Comparison of ENCODE assay signal across 13 cellular contexts in genomic region chr7:73470208-73470607, GRCh38. TPM values are rescaled to one million over a fixed set of nuclear protein-coding genes. Genes with fewer than 3 reads are reported as not detected.
A peak's percentile ranks its signal among the peaks of the same experiment; 100 is the strongest.
DNase-seq lines count a peak whose midpoint lies in the region; ATAC-seq and TF ChIP-seq lines count a peak whose summit lies in the region.
"Had no signal": no experiment of that assay in that cellular context is flagged by ENCODE, and none has a peak within 500 bp of the region (broad histone marks: within the 10 kb centered on the region; RNA-seq: fewer than 3 reads in every experiment).

No MANE protein-coding gene starts in this region.

- H3K4me3 ChIP-seq in right atrium auricular region, result no peak overlapping the region
- H3K4me3 ChIP-seq: BLaER1, GM12878, GM23248 had no signal

- H3K27ac ChIP-seq in right atrium auricular region, result no peak overlapping the region
- H3K27ac ChIP-seq: BLaER1, GM23248 had no signal

- no peak for ATAC-seq in memory B cell (ENCODE audit: low read depth)
- ATAC-seq: GM12878, HCT116 had no signal

- in situ Hi-C loops in G401 (cut with HindIII; ENCODE audit: low sequenced_read_pairs), result no loop called here

- H3K9me3 Mint-ChIP-seq in brain, result no peaks in the 10 kb centered on the region
- no peaks in the 10 kb centered on the region for H3K9me3 Mint-ChIP-seq in memory B cell

- peak overlapping the region in 3 of 5 experiments; percentile 2 to 33 (median 15) for H3K27ac Mint-ChIP-seq in brain
- H3K27ac Mint-ChIP-seq in memory B cell, result peak overlapping the region; percentile 24

- H3K27me3 ChIP-seq in right atrium auricular region, result no peaks in the 10 kb centered on the region
- H3K27me3 ChIP-seq: BLaER1 had no signal

- no peak overlapping the region for H3K4me3 Mint-ChIP-seq in brain
- H3K4me3 Mint-ChIP-seq in memory B cell, result no peak overlapping the region

- no peaks in the 10 kb centered on the region for H3K27me3 Mint-ChIP-seq in brain
- H3K27me3 Mint-ChIP-seq in memory B cell, result no peaks in the 10 kb centered on the region

- no peaks in the 10 kb centered on the region for H3K9me3 ChIP-seq in right atrium auricular region
- H3K9me3 ChIP-seq: BLaER1 had no signal

- peak; percentile 26 for DNase-seq in G401 (ENCODE audit: low spot score)
- DNase-seq in memory B cell (ENCODE audit: low spot score in 2 of 2), result no peak
- DNase-seq in stromal cell of bone marrow (ENCODE audit: low read depth), result peak; percentile 7
- DNase-seq in right atrium auricular region (ENCODE audit: low spot score), result no peak
- DNase-seq in epidermal melanocyte (ENCODE audit: insufficient read length, low spot score), result no peak
- DNase-seq in ureter (ENCODE audit: low spot score), result no peak
- no peak for DNase-seq in NCI-H2171 treated with DMSO at 0.1 percent for 48 hours (lab: John Stamatoyannopoulos, UW)
- DNase-seq: DMS 273 treated with DMSO at 0.1 percent for 48 hours, GM23248 had no signal

- no peak for TF ChIP-seq CTCF in brain (conservative IDR thresholded peaks at IDR 0.05)
- TF ChIP-seq CTCF in right atrium auricular region (IDR thresholded peaks at IDR 0.05), result no peak

- no peaks in the 10 kb centered on the region for H3K4me1 ChIP-seq in right atrium auricular region
- H3K4me1 ChIP-seq: BLaER1 had no signal

- H3K4me1 Mint-ChIP-seq in brain, result no peaks in the 10 kb centered on the region
- H3K4me1 Mint-ChIP-seq in memory B cell, result peaks cover 6% of the 10 kb centered on the region

- H3K36me3 ChIP-seq in right atrium auricular region, result peaks cover 60% of the 10 kb centered on the region

- peaks cover 74% of the 10 kb centered on the region for H3K36me3 Mint-ChIP-seq in brain
- peaks cover 20% of the 10 kb centered on the region for H3K36me3 Mint-ChIP-seq in memory B cell

RNA-seq across cellular contexts. Expression of gene FZD9, which starts 36.6 kb away (rescaled TPM):
- total RNA-seq in G401 (2014; rRNA removed; shearing (Covaris generic)), result not detected in 2 replicates
- polyA plus RNA-seq in brain (ENCODE audit: insufficient read depth, low read depth, low replicate concordance), result 45.1 TPM
- total RNA-seq in right atrium auricular region (under 1 TPM in 1 of 2 donors, not detected in 1; 0.47 TPM), ureter (0.21 TPM)
- total RNA-seq: GM12878 had no signal

RNA-seq across cellular contexts. Expression of gene BAZ1B, which starts 51.9 kb away (rescaled TPM):
- 69.2 and 90.1 TPM in 2 replicates for total RNA-seq in G401 (2014; rRNA removed; shearing (Covaris generic))
- polyA plus RNA-seq in brain (ENCODE audit: insufficient read depth, low read depth, low replicate concordance), result 61.2 TPM
- total RNA-seq in right atrium auricular region (10 to 100 TPM; 29.0 to 37.7 TPM), ureter (65.0 TPM)

Comparison
In these comparisons a context has a peak if more than half of its experiments do, and no peak if none do; other contexts are left out.
1. DNase-seq: peak in G401 (single experiment) and stromal cell of bone marrow (single experiment); none in memory B cell (0 of 2), right atrium auricular region (single experiment), epidermal melanocyte (single experiment), ureter (single experiment) and NCI-H2171 treated with DMSO at 0.1 percent for 48 hours (single experiment).